Comparison of ENCODE assay signal across 22 cellular contexts in the genomic region with DNA sequence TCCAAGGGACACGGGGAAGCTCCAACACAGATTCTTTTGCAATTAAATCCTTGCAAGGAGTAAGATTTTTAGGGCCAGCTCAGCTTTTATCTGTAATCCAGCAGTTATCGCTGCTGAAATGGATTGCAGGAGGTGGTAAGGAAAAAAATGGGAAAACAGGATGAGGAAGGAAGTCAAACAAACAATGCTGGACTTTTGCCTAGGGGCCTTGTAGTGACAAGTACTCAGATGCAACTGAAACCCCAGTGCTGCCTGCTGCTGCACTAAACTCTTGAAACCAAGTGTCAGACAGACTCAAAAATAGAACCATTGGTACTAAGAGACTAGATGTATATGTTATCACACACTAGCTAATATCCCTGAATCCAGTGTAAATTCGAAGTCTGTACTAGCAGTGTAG.
DNase-seq lines count a peak whose midpoint lies in the region; ATAC-seq and TF ChIP-seq lines count a peak whose summit lies in the region.
"Had no signal": no experiment of that assay in that cellular context is flagged by ENCODE, and none has a peak within 500 bp of the region (broad histone marks: within the 10 kb centered on the region; RNA-seq: fewer than 3 reads in every experiment).

No MANE protein-coding gene starts in this region.

- H3K27ac ChIP-seq in HUES64 (ENCODE audit: low read depth, low read length), result no peak overlapping the region
- H3K27ac ChIP-seq in VCaP, result peak overlapping the region; percentile 46
- H3K27ac ChIP-seq: neutrophil, Peyer's patch, sigmoid colon, tibial artery had no signal

- no peaks in the 10 kb centered on the region for H3K9me3 ChIP-seq in HUES64 (ENCODE audit: insufficient read depth, low read depth, low read length)
- H3K9me3 ChIP-seq: neutrophil, Peyer's patch, sigmoid colon, tibial artery had no signal

- no peaks in the 10 kb centered on the region for H3K36me3 ChIP-seq in HUES64 (ENCODE audit: insufficient read depth, low read length)
- H3K36me3 ChIP-seq: neutrophil, Peyer's patch, sigmoid colon, tibial artery had no signal

- no peak overlapping the region for H3K4me3 ChIP-seq in HUES64 (ENCODE audit: low read length)
- H3K4me3 ChIP-seq: K562, Peyer's patch, sigmoid colon, tibial artery had no signal

- 84% methylated on average over 2 of the region's 3 CpGs for WGBS in HUES64

- DNase-seq in Ammon's horn (ENCODE audit: low spot score) (peak; percentile 79), left kidney (ENCODE audit: low read depth, low spot score) (peak; percentile 28), GM19238 (ENCODE audit: insufficient read length, low spot score) (no peak)
- DNase-seq in stimulated activated CD4-positive, alpha-beta T cell treated with anti-CD3 and anti-CD28 coated beads, Interleukin-4, amount 100 ng/mL, for 1 hour, result no peak
- DNase-seq: activated CD4-positive, CD25-positive, alpha-beta regulatory T cell treated with anti-CD3 and anti-CD28 coated beads, Interleukin-2, amount 50 U/mL, for 72 hours; activated CD8-positive, alpha-beta memory T cell treated with anti-CD3 and anti-CD28 coated beads for 24 hours; activated naive CD4-positive, alpha-beta T cell treated with anti-CD3 and anti-CD28 coated beads, Interleukin-2, amount 10 ng/mL, durations not matched to agents 7 days and 5 days; activated T-cell treated with anti-CD3 and anti-CD28 coated beads, Interleukin-2, amount 50 U/mL, for 48 hours; aorta; HFFc6; kidney glomerular epithelial cell; NCI-H82; Peyer's patch; sigmoid colon; stimulated activated naive B cell treated with anti-CD40 and anti-IgM and Interleukin-4, amounts not matched to agents 10 μg/mL and 1 μg/mL and 100 μg/mL, for 72 hours; tibial artery had no signal

- H3K27me3 ChIP-seq in HUES64 (ENCODE audit: insufficient read depth, low read length), result no peaks in the 10 kb centered on the region
- H3K27me3 ChIP-seq: neutrophil, Peyer's patch, sigmoid colon, tibial artery had no signal

- TF ChIP-seq CTCF in VCaP (conservative IDR thresholded peaks at IDR 0.05), result no peak

- 0 out of 2 replicates have a peak overlapping the region, but pooled peaks have one; percentile 19 for H3K9ac ChIP-seq in HUES64 (ENCODE audit: low read depth, low read length)

- peaks cover 20% of the 10 kb centered on the region for H3K4me1 ChIP-seq in HUES64 (ENCODE audit: insufficient read depth, low read length)
- H3K4me1 ChIP-seq: Peyer's patch, sigmoid colon, tibial artery had no signal

- ATAC-seq in GM18520 (IDR thresholded peaks at IDR 0.05; ENCODE audit: unreplicated experiment) (no peak), HG03442 (IDR thresholded peaks at IDR 0.05; ENCODE audit: unreplicated experiment) (no peak)
- ATAC-seq: K562; stimulated activated naive B cell treated with anti-CD40 and anti-IgM and Interleukin-4, amounts not matched to agents 10 μg/mL and 1 μg/mL and 100 μg/mL, for 72 hours had no signal

Comparison
In these comparisons a context has a peak if more than half of its experiments do, and no peak if none do; other contexts are left out.
1. DNase-seq: peak in Ammon's horn (single experiment) and left kidney (single experiment); none in stimulated activated CD4-positive, alpha-beta T cell treated with anti-CD3 and anti-CD28 coated beads, Interleukin-4, amount 100 ng/mL, for 1 hour (single experiment) and GM19238 (single experiment).